In the genomic region with DNA sequence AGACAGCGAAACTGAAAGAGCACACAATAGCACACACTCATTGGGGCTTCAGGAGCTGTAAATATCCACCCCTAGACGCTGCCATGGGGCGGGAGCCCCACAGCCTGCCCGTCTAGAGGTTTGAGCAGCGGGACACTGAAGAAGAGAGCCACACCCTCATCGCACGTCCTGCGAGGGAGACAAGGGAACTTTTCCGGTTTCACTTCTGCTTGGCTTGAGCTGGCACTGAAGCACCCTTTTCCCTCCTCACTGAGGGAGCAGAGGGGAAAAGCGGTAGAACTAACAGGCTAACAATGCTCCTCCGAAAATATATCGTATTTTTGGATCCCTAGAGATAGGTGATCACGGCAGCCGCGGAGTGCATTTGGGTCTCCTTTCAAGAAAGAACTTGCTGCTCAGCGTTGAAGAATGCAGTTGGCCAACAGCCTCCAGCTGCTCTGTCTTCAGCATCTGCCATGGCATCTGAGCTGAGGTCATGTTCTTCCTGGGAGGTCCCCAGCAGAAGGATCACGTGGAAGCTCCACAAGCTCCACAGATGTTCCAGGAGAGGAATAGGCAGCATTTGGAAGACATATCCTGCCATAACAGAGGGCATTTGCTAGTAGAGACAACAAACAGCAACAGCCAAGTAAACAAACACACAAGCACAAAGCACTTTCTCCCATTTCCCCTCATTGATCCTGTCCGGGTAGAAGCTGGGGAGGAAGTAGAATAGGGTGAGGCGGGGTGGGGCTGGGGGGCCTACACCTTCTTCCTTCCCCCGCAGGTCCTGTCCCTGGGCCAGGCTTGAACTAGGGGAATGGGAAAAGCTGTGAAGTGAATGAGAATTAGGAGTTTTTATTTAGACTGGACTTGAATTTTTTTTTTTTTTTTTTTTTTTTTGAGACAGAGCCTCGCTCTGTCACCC, we compare ENCODE assay signal across 9 cellular contexts. TPM values are rescaled to one million over a fixed set of nuclear protein-coding genes. Genes with fewer than 3 reads are reported as not detected.
DNase-seq lines count a peak whose midpoint lies in the region; ATAC-seq and TF ChIP-seq lines count a peak whose summit lies in the region.
"Had no signal": no experiment of that assay in that cellular context is flagged by ENCODE, and none has a peak within 500 bp of the region (broad histone marks: within the 10 kb centered on the region; RNA-seq: fewer than 3 reads in every experiment).

No MANE protein-coding gene starts in this region.

- TF ChIP-seq POLR2A in vagina (IDR thresholded peaks at IDR 0.05) = no peak

- H3K36me3 ChIP-seq in vagina = no peaks in the 10 kb centered on the region

- DNase-seq in NCI-H146 (lab: John Stamatoyannopoulos, UW) (peak; percentile 34), NCI-H146 treated with DMSO at 0.1 percent for 48 hours (lab: John Stamatoyannopoulos, UW; ENCODE audit: unreplicated experiment) (no peak), RPMI7951 (ENCODE audit: low read depth) (peak; percentile 95), coronary artery (ENCODE audit: low spot score) (peak; percentile 80), midbrain (lab: John Stamatoyannopoulos, UW) (peak; percentile 10), vagina (ENCODE audit: extremely low spot score in 2 of 2) (no peak)

- intact Hi-C loops in vagina (cut with DNase I) = no loop called here

- H3K4me3 ChIP-seq in coronary artery (peak overlapping the region; percentile 73), vagina (peak overlapping the region; percentile 44 to 48)

- H3K9me3 ChIP-seq in vagina = no peaks in the 10 kb centered on the region

- H3K27me3 ChIP-seq in vagina = no peaks in the 10 kb centered on the region

- TF ChIP-seq CTCF in coronary artery (IDR thresholded peaks at IDR 0.05) (no peak), vagina (IDR thresholded peaks at IDR 0.05) (no peak)

- peak; percentile 61 for ATAC-seq in HG03097 (IDR thresholded peaks at IDR 0.05; ENCODE audit: low FRiP score, unreplicated experiment)
- ATAC-seq in HG02571 (IDR thresholded peaks at IDR 0.05; ENCODE audit: unreplicated experiment) = no peak

- H3K27ac ChIP-seq in coronary artery (peak overlapping the region in 1 of 2 donors; percentile 78), vagina (peak overlapping the region; percentile 70)
- H3K27ac ChIP-seq: 22Rv1 had no signal

- H3K4me1 ChIP-seq in vagina = peaks cover 8% of the 10 kb centered on the region

RNA-seq across cellular contexts. Expression of gene ALOX5AP, which starts 44.8 kb away (rescaled TPM):
- 6.1 and 8.5 TPM in 2 replicates for total RNA-seq in RPMI7951 (2014; rRNA removed; shearing (Covaris generic))
- 33.6 TPM for total RNA-seq in vagina

Comparison
In these comparisons a context has a peak if more than half of its experiments do, and no peak if none do; other contexts are left out.
1. DNase-seq: peak in NCI-H146 (single experiment), RPMI7951 (single experiment), coronary artery (single experiment) and midbrain (single experiment); none in NCI-H146 treated with DMSO at 0.1 percent for 48 hours (single experiment) and vagina (0 of 2).